ENCODE assay signal across 11 cellular contexts in genomic region chr11:78560826-78561484, GRCh38. TPM values are rescaled to one million over a fixed set of nuclear protein-coding genes. Genes with fewer than 3 reads are reported as not detected.
DNase-seq lines count a peak whose midpoint lies in the region; ATAC-seq and TF ChIP-seq lines count a peak whose summit lies in the region.
"Had no signal": no experiment of that assay in that cellular context is flagged by ENCODE, and none has a peak within 500 bp of the region (broad histone marks: within the 10 kb centered on the region; RNA-seq: fewer than 3 reads in every experiment).

No MANE protein-coding gene starts in this region.

- peak overlapping the region; percentile 72 for H3K4me3 Mint-ChIP-seq in activated naive CD8-positive, alpha-beta T cell treated with anti-CD3 and anti-CD28 coated beads, Interleukin-2, amount 10 ng/mL, durations not matched to agents 7 days and 5 days
- H3K4me3 Mint-ChIP-seq in activated naive CD8-positive, alpha-beta T cell treated with anti-CD3 and anti-CD28 coated beads, Interleukin-2, amount 50 U/mL, for 24 hours: no peak overlapping the region

- no peak for DNase-seq in activated naive CD8-positive, alpha-beta T cell treated with anti-CD3 and anti-CD28 coated beads, Interleukin-2, amount 10 ng/mL, durations not matched to agents 7 days and 5 days
- no peak for DNase-seq in activated naive CD8-positive, alpha-beta T cell treated with anti-CD3 and anti-CD28 coated beads, Interleukin-2, amount 50 U/mL, for 24 hours
- DNase-seq in adipocyte (ENCODE audit: low read depth) (no peak), vagina (ENCODE audit: extremely low spot score in 2 of 2) (no peak), H7 (no peak), activated gamma-delta T cell treated with Interleukin-2 at 50 U/mL for 16 hours (no peak)
- DNase-seq: Calu3, NCI-H526 treated with DMSO at 0.1 percent for 48 hours, nucleus accumbens had no signal

- H3K27me3 Mint-ChIP-seq in activated naive CD8-positive, alpha-beta T cell treated with anti-CD3 and anti-CD28 coated beads, Interleukin-2, amount 10 ng/mL, durations not matched to agents 7 days and 5 days: no peaks in the 10 kb centered on the region
- no peaks in the 10 kb centered on the region for H3K27me3 Mint-ChIP-seq in activated naive CD8-positive, alpha-beta T cell treated with anti-CD3 and anti-CD28 coated beads, Interleukin-2, amount 50 U/mL, for 24 hours

- H3K4me1 ChIP-seq in adipocyte (ENCODE audit: control insufficient read depth, insufficient read depth, low read length) (peaks cover 36% of the 10 kb centered on the region), liver (ENCODE audit: control insufficient read depth in 4 of 4, insufficient read depth in 4 of 4, low read length in 3 of 4) (peaks cover 2 to 13% (median 8%) of the 10 kb centered on the region in 4 donors), vagina (peaks cover 39% of the 10 kb centered on the region)

- peaks cover 24% of the 10 kb centered on the region for H3K36me3 ChIP-seq in adipocyte (ENCODE audit: control insufficient read depth, insufficient read depth, low read length, severe bottlenecking)
- peaks cover 4 to 9% (median 8%) of the 10 kb centered on the region in 4 donors for H3K36me3 ChIP-seq in liver (ENCODE audit: control insufficient read depth in 4 of 4, insufficient read depth in 3 of 4, low read depth in 1 of 4, low read length in 3 of 4)
- H3K36me3 ChIP-seq in vagina: no peaks in the 10 kb centered on the region
- peaks cover 2% of the 10 kb centered on the region for H3K36me3 ChIP-seq in H7 (replicated peaks; ENCODE audit: control insufficient read depth, insufficient read depth, low read length)

- H3K9me3 ChIP-seq in adipocyte (ENCODE audit: control insufficient read depth, low read length): no peaks in the 10 kb centered on the region
- no peaks in the 10 kb centered on the region for H3K9me3 ChIP-seq in liver (ENCODE audit: control insufficient read depth in 4 of 4, low read length in 3 of 4)
- H3K9me3 ChIP-seq in vagina: no peaks in the 10 kb centered on the region

- ATAC-seq in activated naive CD8-positive, alpha-beta T cell treated with anti-CD3 and anti-CD28 coated beads, Interleukin-2, amount 10 ng/mL, durations not matched to agents 7 days and 5 days (ENCODE audit: low read depth): no peak
- no peak for ATAC-seq in activated naive CD8-positive, alpha-beta T cell treated with anti-CD3 and anti-CD28 coated beads, Interleukin-2, amount 50 U/mL, for 24 hours
- ATAC-seq in HG03135 (IDR thresholded peaks at IDR 0.05; ENCODE audit: unreplicated experiment): no peak

- no peaks in the 10 kb centered on the region for H3K27me3 ChIP-seq in adipocyte (replicated peaks; ENCODE audit: control insufficient read depth, insufficient read depth, low read length)
- H3K27me3 ChIP-seq in liver (ENCODE audit: control insufficient read depth in 4 of 4, insufficient read depth in 4 of 4, low read length in 3 of 4): no peaks in the 10 kb centered on the region
- H3K27me3 ChIP-seq in vagina: no peaks in the 10 kb centered on the region
- H3K27me3 ChIP-seq in H7 (ENCODE audit: control insufficient read depth, insufficient read depth, low read length): no peaks in the 10 kb centered on the region

- H3K4me1 Mint-ChIP-seq in activated naive CD8-positive, alpha-beta T cell treated with anti-CD3 and anti-CD28 coated beads, Interleukin-2, amount 10 ng/mL, durations not matched to agents 7 days and 5 days: peaks cover 37% of the 10 kb centered on the region
- H3K4me1 Mint-ChIP-seq in activated naive CD8-positive, alpha-beta T cell treated with anti-CD3 and anti-CD28 coated beads, Interleukin-2, amount 50 U/mL, for 24 hours: peaks cover 43% of the 10 kb centered on the region

- peak overlapping the region; percentile 68 for H3K27ac Mint-ChIP-seq in activated naive CD8-positive, alpha-beta T cell treated with anti-CD3 and anti-CD28 coated beads, Interleukin-2, amount 10 ng/mL, durations not matched to agents 7 days and 5 days
- no peak overlapping the region for H3K27ac Mint-ChIP-seq in activated naive CD8-positive, alpha-beta T cell treated with anti-CD3 and anti-CD28 coated beads, Interleukin-2, amount 50 U/mL, for 24 hours

- peak overlapping the region; percentile 33 to 36 for H3K27ac ChIP-seq in liver (ENCODE audit: low read depth in 1 of 2, low read length in 2 of 2)
- H3K27ac ChIP-seq in vagina: peak overlapping the region; percentile 73

- no peaks in the 10 kb centered on the region for H3K9me3 Mint-ChIP-seq in activated naive CD8-positive, alpha-beta T cell treated with anti-CD3 and anti-CD28 coated beads, Interleukin-2, amount 10 ng/mL, durations not matched to agents 7 days and 5 days
- H3K9me3 Mint-ChIP-seq in activated naive CD8-positive, alpha-beta T cell treated with anti-CD3 and anti-CD28 coated beads, Interleukin-2, amount 50 U/mL, for 24 hours: no peaks in the 10 kb centered on the region

- H3K9ac ChIP-seq in adipocyte (ENCODE audit: low read length) (peak overlapping the region; percentile 67), liver (ENCODE audit: low read depth in 1 of 2, low read length in 2 of 2) (peak overlapping the region in 1 of 2 donors; percentile 69)

- TF ChIP-seq POLR2A in vagina (IDR thresholded peaks at IDR 0.05): no peak

- 10% methylated on average over 8 of the region's 8 CpGs for WGBS in liver

- H3K4me3 ChIP-seq in adipocyte (ENCODE audit: low read length) (peak overlapping the region; percentile 7), liver (ENCODE audit: low read depth in 1 of 3, low read length in 3 of 3) (no peak overlapping the region), vagina (peak overlapping the region; percentile 5 to 18), H7 (ENCODE audit: insufficient read depth, low read depth, low read length) (no peak overlapping the region)

- POLR2A ChIA-PET in activated naive CD8-positive, alpha-beta T cell treated with anti-CD3 and anti-CD28 coated beads, Interleukin-2, amount 10 ng/mL, durations not matched to agents 7 days and 5 days (lab: Charles Lee): no interaction called here

- peaks cover 31% of the 10 kb centered on the region for H3K36me3 Mint-ChIP-seq in activated naive CD8-positive, alpha-beta T cell treated with anti-CD3 and anti-CD28 coated beads, Interleukin-2, amount 10 ng/mL, durations not matched to agents 7 days and 5 days
- H3K36me3 Mint-ChIP-seq in activated naive CD8-positive, alpha-beta T cell treated with anti-CD3 and anti-CD28 coated beads, Interleukin-2, amount 50 U/mL, for 24 hours (ENCODE audit: low read depth): peaks cover 33% of the 10 kb centered on the region

- no peak for TF ChIP-seq CTCF in liver (IDR thresholded peaks at IDR 0.05; ENCODE audit: low read depth, low read length, missing input control)
- TF ChIP-seq CTCF in vagina (IDR thresholded peaks at IDR 0.05): no peak

- intact Hi-C loops in vagina (cut with DNase I): loop anchor here (5.0 to 10.0 kb wide), 2 partner anchors 144 to 416 kb away; partner anchors contain the start of gene GAB2

- peak in 1 of 2 donors; percentile 39 for TF ChIP-seq RAD21 in liver (IDR thresholded peaks at IDR 0.05)

TF ChIP-seq in liver, 16 proteins besides CTCF, POLR2A, EP300 and RAD21:
- TF ChIP-seq HNF4A (conservative IDR thresholded peaks at IDR 0.05) (peak; percentile 78 to 80), RXRA (IDR thresholded peaks at IDR 0.05) (peak; percentile 21 to 33), SP1 (IDR thresholded peaks at IDR 0.05) (peak; percentile 66), FOXA2 (IDR thresholded peaks at IDR 0.05) (peak; percentile 15), JUND (IDR thresholded peaks at IDR 0.05) (peak in 1 of 2 donors; percentile 28), HNF4G (IDR thresholded peaks at IDR 0.05) (peak; percentile 47), MAX (IDR thresholded peaks at IDR 0.05) (no peak), ZBTB33 (IDR thresholded peaks at IDR 0.05) (peak; percentile 31), FOXA1 (IDR thresholded peaks at IDR 0.05) (no peak), GABPA (IDR thresholded peaks at IDR 0.05 in 1 of 2, conservative IDR thresholded peaks at IDR 0.05 in 1 of 2) (no peak)

RNA-seq across cellular contexts. Expression of gene NARS2, which starts 13.7 kb away (rescaled TPM):
- total RNA-seq in activated naive CD8-positive, alpha-beta T cell treated with anti-CD3 and anti-CD28 coated beads, Interleukin-2, amount 10 ng/mL, durations not matched to agents 7 days and 5 days: 10 to 100 TPM; 12.8 to 14.5 TPM
- total RNA-seq in liver: 10 to 100 TPM; 12.7 to 19.4 TPM
- 10 to 100 TPM; 10.4 to 10.9 TPM for polyA plus RNA-seq in liver
- total RNA-seq in vagina: 13.5 TPM
- 51.8 and 59.1 TPM in 2 replicates for total RNA-seq in H7 (2014; rRNA removed; shearing (Covaris generic))

Comparison
In these comparisons a context has a peak if more than half of its experiments do, and no peak if none do; other contexts are left out.
1. H3K4me3 ChIP-seq: peak in adipocyte (single experiment) and vagina (2 of 2); none in liver (0 of 3) and H7 (single experiment).